ENCODE assay signal across 8 cellular contexts in the genomic region with DNA sequence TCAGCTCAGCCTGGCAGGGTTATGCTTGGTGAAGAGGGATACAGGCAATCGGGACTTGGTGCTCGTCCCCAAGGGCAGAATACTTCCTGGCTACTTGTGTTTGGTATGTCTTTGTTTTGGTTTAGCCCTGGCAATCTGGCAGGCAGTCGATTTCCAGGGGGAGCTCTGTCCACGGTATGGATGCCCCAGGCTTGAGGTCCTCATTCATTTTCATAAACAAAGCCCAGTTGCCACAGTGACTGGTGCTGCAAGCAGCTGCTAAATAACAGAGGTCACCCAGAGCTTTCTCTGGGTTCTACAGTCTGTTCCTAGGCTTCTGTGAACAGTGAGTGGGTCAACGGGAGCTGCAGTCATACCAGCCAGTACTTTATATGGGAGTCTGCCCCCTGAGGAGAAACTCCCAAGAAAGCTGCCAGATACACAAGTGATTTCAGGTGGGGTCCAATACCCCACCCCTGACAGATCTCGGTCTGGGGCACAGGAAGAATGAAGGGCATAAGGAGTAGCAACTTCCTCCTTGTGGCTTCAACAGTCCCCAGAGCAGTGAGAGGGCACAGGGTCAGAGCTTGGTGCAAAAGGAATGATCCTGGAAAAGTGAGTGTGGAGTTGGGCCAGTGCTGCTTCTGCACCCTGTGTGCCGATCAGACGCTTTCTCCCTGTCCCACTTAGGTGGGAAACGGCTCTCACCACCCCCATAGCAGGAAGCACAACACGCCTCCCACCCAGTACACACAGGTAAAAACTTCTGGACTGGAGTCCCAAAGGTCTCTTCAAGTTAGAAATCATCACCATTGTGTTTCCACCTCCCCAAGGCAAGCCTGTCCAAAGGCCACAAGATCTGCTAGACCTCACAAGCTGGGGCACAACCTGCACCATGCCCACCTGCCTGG. TPM values are rescaled to one million over a fixed set of nuclear protein-coding genes. Genes with fewer than 3 reads are reported as not detected.
A peak's percentile ranks its signal among the peaks of the same experiment; 100 is the strongest.
DNase-seq lines count a peak whose midpoint lies in the region; ATAC-seq and TF ChIP-seq lines count a peak whose summit lies in the region.

No MANE protein-coding gene starts in this region.

- ATAC-seq in lung (ENCODE audit: insufficient read depth, low FRiP score) (no peak), HG03432 (IDR thresholded peaks at IDR 0.05; ENCODE audit: unreplicated experiment) (no peak), GM19023 (IDR thresholded peaks at IDR 0.05; ENCODE audit: unreplicated experiment) (no peak), HG03354 (IDR thresholded peaks at IDR 0.05; ENCODE audit: poor library complexity, severe bottlenecking, unreplicated experiment) (no peak), GM19328 (IDR thresholded peaks at IDR 0.05; ENCODE audit: unreplicated experiment) (no peak)

- CTCF ChIA-PET in activated CD4-positive, alpha-beta T cell treated with anti-CD3 and anti-CD28 coated beads, Interleukin-2, amount 10 ng/mL, durations not matched to agents 7 days and 5 days (lab: Charles Lee), result interaction anchor here (0.6 to 0.7 kb wide), 2 partner anchors 13 to 289 kb away, joined by 3 to 4 read pairs; no protein-coding TSS in a partner anchor

- DNase-seq in activated CD4-positive, alpha-beta T cell treated with anti-CD3 and anti-CD28 coated beads, Interleukin-2, amount 10 ng/mL, durations not matched to agents 7 days and 5 days, result no peak
- DNase-seq in activated CD4-positive, alpha-beta T cell treated with anti-CD3 and anti-CD28 coated beads, Interleukin-2, amount 50 U/mL, for 4 hours, result no peak
- DNase-seq in caudate nucleus (lab: John Stamatoyannopoulos, UW) (peak in 12 of 61 donors; percentile 2 to 43 (median 5)), lung (ENCODE audit: low spot score) (peak; percentile 56)

- peaks cover 13% of the 10 kb centered on the region for H3K4me1 Mint-ChIP-seq in activated CD4-positive, alpha-beta T cell treated with anti-CD3 and anti-CD28 coated beads, Interleukin-2, amount 10 ng/mL, durations not matched to agents 7 days and 5 days

- POLR2A ChIA-PET in activated CD4-positive, alpha-beta T cell treated with anti-CD3 and anti-CD28 coated beads, Interleukin-2, amount 10 ng/mL, durations not matched to agents 7 days and 5 days (lab: Charles Lee), result no interaction called here

- H3K36me3 Mint-ChIP-seq in activated CD4-positive, alpha-beta T cell treated with anti-CD3 and anti-CD28 coated beads, Interleukin-2, amount 10 ng/mL, durations not matched to agents 7 days and 5 days (ENCODE audit: low read depth), result peaks cover 4% of the 10 kb centered on the region

- no peaks in the 10 kb centered on the region for H3K9me3 Mint-ChIP-seq in activated CD4-positive, alpha-beta T cell treated with anti-CD3 and anti-CD28 coated beads, Interleukin-2, amount 10 ng/mL, durations not matched to agents 7 days and 5 days

- peaks cover 14 to 20% of the 10 kb centered on the region in 2 donors for H3K4me1 ChIP-seq in lung (ENCODE audit: control insufficient read depth in 2 of 2, insufficient read depth in 2 of 2, low read length in 2 of 2)

- peak overlapping the region; percentile 36 for H3K27ac ChIP-seq in caudate nucleus (ENCODE audit: low read depth, low read length)
- peak overlapping the region; percentile 47 to 76 for H3K27ac ChIP-seq in lung (ENCODE audit: low read depth in 1 of 2, low read length in 1 of 2)

- H3K27me3 ChIP-seq in lung (ENCODE audit: control insufficient read depth, insufficient read depth), result no peaks in the 10 kb centered on the region

- no peak for TF ChIP-seq CTCF in lung (IDR thresholded peaks at IDR 0.05; ENCODE audit: control extremely low read depth, extremely low read depth)

- no peaks in the 10 kb centered on the region for H3K36me3 ChIP-seq in lung (ENCODE audit: control insufficient read depth in 2 of 2, insufficient read depth in 2 of 2, low read length in 2 of 2)

- H3K27me3 Mint-ChIP-seq in activated CD4-positive, alpha-beta T cell treated with anti-CD3 and anti-CD28 coated beads, Interleukin-2, amount 10 ng/mL, durations not matched to agents 7 days and 5 days, result no peaks in the 10 kb centered on the region

- no peak overlapping the region for H3K4me3 Mint-ChIP-seq in activated CD4-positive, alpha-beta T cell treated with anti-CD3 and anti-CD28 coated beads, Interleukin-2, amount 10 ng/mL, durations not matched to agents 7 days and 5 days

- no peaks in the 10 kb centered on the region for H3K9me3 ChIP-seq in lung (ENCODE audit: control insufficient read depth in 2 of 2, insufficient read depth in 1 of 2, low read length in 1 of 2)

- H3K4me3 ChIP-seq in lung, result no peak overlapping the region

- peak overlapping the region; percentile 26 for H3K27ac Mint-ChIP-seq in activated CD4-positive, alpha-beta T cell treated with anti-CD3 and anti-CD28 coated beads, Interleukin-2, amount 10 ng/mL, durations not matched to agents 7 days and 5 days

- WGBS in lung, 2 donors, result 38 to 43% methylated on average over 10 of the region's 10 CpGs

RNA-seq across cellular contexts. Expression of a gene that starts 55.5 kb away (rescaled TPM):
- total RNA-seq in activated CD4-positive, alpha-beta T cell treated with anti-CD3 and anti-CD28 coated beads, Interleukin-2, amount 10 ng/mL, durations not matched to agents 7 days and 5 days, result 10 to 100 TPM; 12.9 to 13.0 TPM
- total RNA-seq in lung, result 10 to 100 TPM; 39.3 to 99.6 TPM
- polyA plus RNA-seq in lung, result 10 to 100 TPM; 13.1 to 13.8 TPM
